In the genomic region with DNA sequence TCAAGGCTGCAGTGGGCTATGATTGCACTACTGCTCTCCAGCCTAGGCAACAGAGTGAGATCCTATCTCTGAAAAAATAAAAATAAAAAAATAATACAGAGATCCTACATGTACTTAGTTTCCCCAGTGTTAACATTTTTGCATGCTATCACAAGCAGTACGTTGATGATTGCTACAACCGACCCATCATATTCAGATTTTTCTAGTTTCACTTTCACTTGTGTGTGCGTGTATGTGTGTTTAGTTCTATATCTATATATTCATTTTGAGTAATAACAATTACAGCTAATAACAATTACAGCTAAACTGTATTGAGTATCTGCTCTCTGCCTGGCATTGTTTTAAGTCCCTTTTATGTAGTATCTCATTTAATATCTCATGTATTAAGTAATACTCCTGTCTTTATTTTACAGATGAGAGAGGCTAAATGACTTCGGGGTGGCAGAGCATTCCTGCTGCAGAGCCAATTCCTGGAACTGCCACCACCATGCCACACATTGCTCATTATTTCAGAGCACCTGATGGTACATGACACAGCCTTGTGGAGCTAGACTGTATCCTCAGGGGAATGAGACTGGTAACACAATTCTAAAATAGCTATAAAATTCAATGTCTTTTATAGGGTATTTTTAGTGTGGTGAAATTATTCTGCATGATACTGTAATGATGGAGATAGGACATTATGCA, we compare ENCODE assay signal across 9 cellular contexts.
DNase-seq lines count a peak whose midpoint lies in the region; ATAC-seq, FAIRE-seq and TF ChIP-seq lines count a peak whose summit lies in the region.
"Had no signal": no experiment of that assay in that cellular context is flagged by ENCODE, and none has a peak within 500 bp of the region (broad histone marks: within the 10 kb centered on the region; RNA-seq: fewer than 3 reads in every experiment).

No MANE protein-coding gene starts in this region.

- no peak for ATAC-seq in GM19463 (IDR thresholded peaks at IDR 0.05; ENCODE audit: unreplicated experiment)

- H3K79me2 ChIP-seq in OCI-LY3 (ENCODE audit: low read length) = no peaks in the 10 kb centered on the region
- no peaks in the 10 kb centered on the region for H3K79me2 ChIP-seq in fibroblast of lung (ENCODE audit: control insufficient read depth, insufficient read depth, low read length)

- TF ChIP-seq CTCF in OCI-LY3 (IDR thresholded peaks at IDR 0.05; ENCODE audit: low read depth, low read length) (no peak), fibroblast of lung (conservative IDR thresholded peaks at IDR 0.05 in 1 of 2, IDR thresholded peaks at IDR 0.05 in 1 of 2; ENCODE audit: low read depth in 1 of 2, low read length in 2 of 2) (no peak)

- peak; percentile 7 for DNase-seq in stimulated activated CD4-positive, alpha-beta T cell treated with anti-CD3 and anti-CD28 coated beads, Interleukin-4, amount 100 ng/mL, for 24 hours
- DNase-seq in stimulated activated CD4-positive, alpha-beta T cell treated with anti-CD3 and anti-CD28 coated beads, Interleukin-2, amount 100 ng/mL, for 48 hours = no peak
- DNase-seq in fibroblast of lung (ENCODE audit: low read depth in 2 of 2) (peak in 1 of 2 donors; percentile 24), urothelium cell line (ENCODE audit: low spot score) (peak; percentile 13), GDM1 (lab: John Stamatoyannopoulos, UW) (no peak)
- DNase-seq in stimulated activated naive CD4-positive, alpha-beta T cell treated with Interleukin-2 at 50 U/mL for 16 hours (lab: John Stamatoyannopoulos, UW) = no peak
- DNase-seq: NCI-H748 treated with DMSO at 0.1 percent for 48 hours had no signal

- H3K4me1 ChIP-seq in OCI-LY3 (ENCODE audit: low read length) (peaks cover 47% of the 10 kb centered on the region), fibroblast of lung (ENCODE audit: control insufficient read depth, extremely low read depth, insufficient read depth, low read length) (no peaks in the 10 kb centered on the region)

- H2AFZ ChIP-seq in OCI-LY3 (ENCODE audit: low read depth, low read length) (no peak overlapping the region; the same call in 1 of the 2 replicates), fibroblast of lung (ENCODE audit: low read length) (no peak overlapping the region)

- FAIRE-seq in urothelium cell line (lab: Jason Lieb, UNC) = no peak

- peak overlapping the region; percentile 90 for H3K27ac ChIP-seq in OCI-LY3 (ENCODE audit: low read length)
- H3K27ac ChIP-seq in fibroblast of lung (ENCODE audit: insufficient read depth, low read length) = no peak overlapping the region

- H3K9ac ChIP-seq in OCI-LY3 (ENCODE audit: low read length) = peak overlapping the region; percentile 62
- H3K9ac ChIP-seq in fibroblast of lung (ENCODE audit: insufficient read depth, low read length) = no peak overlapping the region

- no peaks in the 10 kb centered on the region for H4K20me1 ChIP-seq in OCI-LY3 (ENCODE audit: insufficient read depth, low read length)
- no peaks in the 10 kb centered on the region for H4K20me1 ChIP-seq in fibroblast of lung (ENCODE audit: control insufficient read depth, extremely low read depth, insufficient read depth, low read length)

- H3K9me3 ChIP-seq in OCI-LY3 (ENCODE audit: insufficient read depth, low read length) = no peaks in the 10 kb centered on the region
- H3K9me3 ChIP-seq in fibroblast of lung (ENCODE audit: control insufficient read depth, insufficient read depth, low read depth, low read length) = no peaks in the 10 kb centered on the region

- H3K4me3 ChIP-seq in OCI-LY3 (ENCODE audit: low read length) (peak overlapping the region; percentile 64), fibroblast of lung (replicated peaks in 1 of 4; ENCODE audit: control extremely low read depth in 1 of 4, insufficient read depth in 1 of 4, low read depth in 3 of 4, low read length in 4 of 4) (peak overlapping the region in 1 of 4 experiments; percentile 10)

- no peaks in the 10 kb centered on the region for H3K36me3 ChIP-seq in OCI-LY3 (replicated peaks; ENCODE audit: low read depth, low read length)
- no peaks in the 10 kb centered on the region for H3K36me3 ChIP-seq in fibroblast of lung (ENCODE audit: control insufficient read depth, insufficient read depth, low read length)

- H3K4me2 ChIP-seq in OCI-LY3 (ENCODE audit: low read length) (peak overlapping the region; percentile 87), fibroblast of lung (ENCODE audit: extremely low read depth, insufficient read depth, low read length) (peak overlapping the region; percentile 48)

- H3K27me3 ChIP-seq in OCI-LY3 (ENCODE audit: low read depth, low read length) (no peaks in the 10 kb centered on the region), fibroblast of lung (ENCODE audit: control insufficient read depth, insufficient read depth, low read length) (no peaks in the 10 kb centered on the region)

Comparison
In these comparisons a context has a peak if more than half of its experiments do, and no peak if none do; other contexts are left out.
1. DNase-seq: peak in stimulated activated CD4-positive, alpha-beta T cell treated with anti-CD3 and anti-CD28 coated beads, Interleukin-4, amount 100 ng/mL, for 24 hours (single experiment) and urothelium cell line (single experiment); none in stimulated activated CD4-positive, alpha-beta T cell treated with anti-CD3 and anti-CD28 coated beads, Interleukin-2, amount 100 ng/mL, for 48 hours (0 of 2), stimulated activated naive CD4-positive, alpha-beta T cell treated with Interleukin-2 at 50 U/mL for 16 hours (single experiment) and GDM1 (single experiment).